Comparison of ENCODE assay signal across 8 cellular contexts in genomic region chr19:1941146-1942077, GRCh38. TPM values are rescaled to one million over a fixed set of nuclear protein-coding genes. Genes with fewer than 3 reads are reported as not detected.
DNase-seq lines count a peak whose midpoint lies in the region; ATAC-seq, FAIRE-seq and TF ChIP-seq lines count a peak whose summit lies in the region.

Gene CSNK1G2 (plus strand): TSS chr19:1941172. CDS start chr19:1969773, 28,601 bp downstream.

- no peaks in the 10 kb centered on the region for H3K36me3 ChIP-seq in PC-3 (ENCODE audit: low read depth, low read length)
- H3K36me3 ChIP-seq in mesodermal cell (ENCODE audit: control insufficient read depth, insufficient read depth, low read length): no peaks in the 10 kb centered on the region
- H3K36me3 ChIP-seq in urinary bladder (ENCODE audit: insufficient read depth): no peaks in the 10 kb centered on the region

- peak; percentile 3 to 54; a peak in 4 of 6 replicates for ATAC-seq in A549
- peak; percentile 57 for ATAC-seq in GM19452 (IDR thresholded peaks at IDR 0.05; ENCODE audit: unreplicated experiment)
- ATAC-seq in PC-3: peak; percentile 45
- ATAC-seq in HG02852 (IDR thresholded peaks at IDR 0.05; ENCODE audit: unreplicated experiment): no peak

- H3K27me3 ChIP-seq in PC-3 (ENCODE audit: low read length): no peaks in the 10 kb centered on the region

- peak within 1 kb of the TSS; percentile 66 for H2AFZ ChIP-seq in PC-3 (ENCODE audit: low read length)

- no peak for DNase-seq in A549 (ENCODE audit: low read depth in 1 of 2, low spot score in 1 of 2)
- DNase-seq in PC-3: no peak
- DNase-seq in coronary artery (ENCODE audit: low spot score): peak; percentile 84
- no peak for DNase-seq in NCI-H146 (lab: John Stamatoyannopoulos, UW)

- H3K4me3 ChIP-seq in A549 (peak within 1 kb of the TSS; percentile 93), PC-3 (ENCODE audit: low read length) (peak within 1 kb of the TSS; percentile 88), coronary artery (peak within 1 kb of the TSS; percentile 82), mesodermal cell (ENCODE audit: extremely low read depth, insufficient read depth, low read length, poor library complexity, severe bottlenecking) (peak within 1 kb of the TSS; percentile 85), urinary bladder (ENCODE audit: low read depth, low read length) (peak within 1 kb of the TSS; percentile 91)

- CTCF ChIA-PET in A549 (lab: Yijun Ruan, JAX) (interaction anchor here (0.7 to 1.1 kb wide), 5 partner anchors 12 to 136 kb away, joined by 3 read pairs; no protein-coding TSS in a partner anchor), PC-3 (lab: Charles Lee) (no interaction called here)

- peak within 1 kb of the TSS; percentile 96 for H3K4me2 ChIP-seq in A549
- peak within 1 kb of the TSS; percentile 98 for H3K4me2 ChIP-seq in PC-3 (ENCODE audit: low read length)

- no CpG with 5 or more reads among the region's 97 CpGs for WGBS in A549 (ENCODE audit: missing lambda C conversion rate)
- 0% methylated on average over 40 to 50 of the region's 97 CpGs for WGBS in mesodermal cell (ENCODE audit: insufficient coverage in 2 of 2), 2 experiments
- WGBS in urinary bladder: under 1% methylated on average over 97 of the region's 97 CpGs

- TF ChIP-seq CTCF in A549 (IDR thresholded peaks at IDR 0.05) (peak; percentile 24; the same call in 1 of the 3 replicates), PC-3 (conservative IDR thresholded peaks at IDR 0.05; ENCODE audit: low read depth, low read length) (no peak), coronary artery (IDR thresholded peaks at IDR 0.05) (no peak)

- intact Hi-C loops in PC-3 (cut with micrococcal nuclease): no loop called here

- peaks cover 47% of the 10 kb centered on the region for H3K79me2 ChIP-seq in PC-3 (ENCODE audit: low read length)

- no peaks in the 10 kb centered on the region for H3F3A ChIP-seq in PC-3 (ENCODE audit: low read length, unreplicated experiment)

- no peaks in the 10 kb centered on the region for H3K9me2 ChIP-seq in PC-3 (replicated peaks; ENCODE audit: low read length)

- no TSS peak for BruUV-seq in PC-3 (replicated peaks; lab: Mats Ljungman, UMichigan)

- H3K4me1 ChIP-seq in A549 (peaks cover 11% of the 10 kb centered on the region; the same call in 2 of the 3 replicates), PC-3 (ENCODE audit: insufficient read depth, low read length) (peaks cover 17% of the 10 kb centered on the region; the same call in 1 of the 2 replicates), mesodermal cell (ENCODE audit: control insufficient read depth, insufficient read depth, low read length, poor library complexity, severe bottlenecking) (peaks cover 10% of the 10 kb centered on the region), urinary bladder (ENCODE audit: insufficient read depth) (peaks cover 2% of the 10 kb centered on the region)

- peak within 1 kb of the TSS; percentile 82 for H3K9ac ChIP-seq in PC-3 (ENCODE audit: low read length)

- no peak for TF ChIP-seq RAD21 in A549 (conservative IDR thresholded peaks at IDR 0.05 in 1 of 2, IDR thresholded peaks at IDR 0.05 in 1 of 2)

- H3K9me3 ChIP-seq in A549: no peaks in the 10 kb centered on the region
- H3K9me3 ChIP-seq in PC-3 (ENCODE audit: low read length): no peaks in the 10 kb centered on the region
- no peaks in the 10 kb centered on the region for H3K9me3 ChIP-seq in mesodermal cell (ENCODE audit: control insufficient read depth, low read length)

- POLR2A ChIA-PET in A549 (lab: Yijun Ruan, JAX) (no interaction called here), PC-3 (lab: Charles Lee; ENCODE audit: unreplicated experiment) (no interaction called here)

- no peak for TF ChIP-seq EP300 in A549 (IDR thresholded peaks at IDR 0.05)

- FAIRE-seq in A549 (lab: Jason Lieb, UNC): no peak

- TF ChIP-seq POLR2A in A549 (IDR thresholded peaks at IDR 0.05; ENCODE audit: low read length): peak; percentile 19; the same call in 1 of the 2 replicates

- H3K27ac ChIP-seq in A549 (peak within 1 kb of the TSS; percentile 99 to 100), PC-3 (ENCODE audit: low read length) (peak within 1 kb of the TSS; percentile 77), coronary artery (peak within 1 kb of the TSS; percentile 86 to 98), mesodermal cell (ENCODE audit: low read depth, low read length, severe bottlenecking) (peak within 1 kb of the TSS; percentile 98), urinary bladder (ENCODE audit: low read depth) (peak within 1 kb of the TSS; percentile 96)

- H4K20me1 ChIP-seq in PC-3 (ENCODE audit: low read length): 0 out of 2 replicates have a peak, but pooled peaks cover 9% of the 10 kb centered on the region

TF ChIP-seq in A549, 52 proteins besides CTCF, POLR2A, EP300 and RAD21:
- no peak for TF ChIP-seq RFX5 (IDR thresholded peaks at IDR 0.05)
- no peak for TF ChIP-seq ZC3H11A (IDR thresholded peaks at IDR 0.05)
- no peak for TF ChIP-seq HEYL (CRISPR knock-in tag; IDR thresholded peaks at IDR 0.05)
- no peak for TF ChIP-seq HOXA7 (CRISPR knock-in tag; IDR thresholded peaks at IDR 0.05)
- no peak for TF ChIP-seq SMC3 (IDR thresholded peaks at IDR 0.05)
- TF ChIP-seq RCOR1 (IDR thresholded peaks at IDR 0.05; ENCODE audit: low read depth, low read length): no peak
- no peak for TF ChIP-seq MAFK (IDR thresholded peaks at IDR 0.05; ENCODE audit: partially characterized antibody)
- TF ChIP-seq MYC (IDR thresholded peaks at IDR 0.05; ENCODE audit: borderline replicate concordance, low read length): no peak
- TF ChIP-seq CBX8 (IDR thresholded peaks at IDR 0.05): no peak
- TF ChIP-seq BHLHE40 (IDR thresholded peaks at IDR 0.05; ENCODE audit: low read depth, low read length): no peak
- TF ChIP-seq FOSL2 (IDR thresholded peaks at IDR 0.05): no peak
- TF ChIP-seq FOSL2 (CRISPR knock-in tag; IDR thresholded peaks at IDR 0.05): no peak
- TF ChIP-seq BCL3 (IDR thresholded peaks at IDR 0.05): no peak
- TF ChIP-seq NR3C1 (IDR thresholded peaks at IDR 0.05): no peak
- no peak for TF ChIP-seq E2F6 (IDR thresholded peaks at IDR 0.05; ENCODE audit: borderline replicate concordance, low read depth)
- TF ChIP-seq PBX3 (IDR thresholded peaks at IDR 0.05): no peak
- no peak for TF ChIP-seq CHD4 (IDR thresholded peaks at IDR 0.05; ENCODE audit: borderline replicate concordance)
- TF ChIP-seq POLR2AphosphoS2 (conservative IDR thresholded peaks at IDR 0.05; ENCODE audit: low read length): no peak
- no peak for TF ChIP-seq HOXB13 (CRISPR knock-in tag; IDR thresholded peaks at IDR 0.05; ENCODE audit: low read depth)

RNA-seq across cellular contexts. Expression of gene CSNK1G2, which starts in this region (rescaled TPM):
- polyA plus RNA-seq in A549 (2011; rRNA removed): 14.4 and 15.5 TPM in 2 replicates
- polyA plus RNA-seq in A549 (2012; cell fraction: cytosol; rRNA removed): 77.4 and 94.1 TPM in 2 replicates
- 332 and 422 TPM in 2 replicates for polyA plus RNA-seq in A549 (2012; cell fraction: nucleus; rRNA removed)
- 36.9 to 43.7 TPM (median 42.0 TPM) in 3 replicates for polyA plus RNA-seq in A549 (2017; fragmentation: RNase III; extraction: RNeasy Plus Mini Kit Qiagen cat#74134 plus additional on column Dnase treatment)
- 14.2 and 24.8 TPM in 2 replicates for polyA minus RNA-seq in A549 (2011; rRNA and poly(A)+ RNA removed)
- total RNA-seq in PC-3 (2014; rRNA removed): 83.6 and 106 TPM in 2 replicates
- polyA plus RNA-seq in mesodermal cell (2013, experiment 1 of 2): 85.6 TPM
- 74.6 TPM for polyA plus RNA-seq in mesodermal cell (2013, experiment 2 of 2)
- total RNA-seq in urinary bladder: 33.5 TPM
- polyA plus RNA-seq in urinary bladder: 50.1 TPM
